In genomic region chr16:6209355-6209930, GRCh38 we compare ENCODE assay signal across 20 cellular contexts.
A peak's percentile ranks its signal among the peaks of the same experiment; 100 is the strongest.
DNase-seq lines count a peak whose midpoint lies in the region; ATAC-seq, FAIRE-seq and TF ChIP-seq lines count a peak whose summit lies in the region.
"Had no signal": no experiment of that assay in that cellular context is flagged by ENCODE, and none has a peak within 500 bp of the region (broad histone marks: within the 10 kb centered on the region; RNA-seq: fewer than 3 reads in every experiment).

No MANE protein-coding gene starts in this region.

- TF ChIP-seq POLR2A in Peyer's patch (IDR thresholded peaks at IDR 0.05) = no peak
- TF ChIP-seq POLR2A in H1 (IDR thresholded peaks at IDR 0.05; ENCODE audit: control extremely low read depth in 1 of 2, low read depth in 2 of 2, low read length in 2 of 2) = no peak

- TF ChIP-seq RAD21 in H1 (IDR thresholded peaks at IDR 0.05 in 1 of 2, conservative IDR thresholded peaks at IDR 0.05 in 1 of 2; ENCODE audit: low read depth in 2 of 2, low read length in 2 of 2) = no peak

- H2AK5ac ChIP-seq in H1 (ENCODE audit: low read depth, low read length) = 0 out of 2 replicates have a peak overlapping the region, but pooled peaks have one; percentile 7

- peak overlapping the region; percentile 14; the same call in 1 of the 2 replicates for H2BK15ac ChIP-seq in H1 (ENCODE audit: low read length)

- H2BK20ac ChIP-seq in H1 (ENCODE audit: low read length) = 0 out of 2 replicates have a peak overlapping the region, but pooled peaks have one; percentile 8

- no peak overlapping the region for H2AFZ ChIP-seq in H1 (ENCODE audit: low read length)
- H2AFZ ChIP-seq: GM23338 had no signal

- POLR2A ChIA-PET in H1 (lab: Charles Lee; ENCODE audit: partially characterized antibody) = no interaction called here

- H3K18ac ChIP-seq in H1 (ENCODE audit: extremely low read depth, low read length) = peak overlapping the region; percentile 9; the same call in 1 of the 2 replicates

- peak overlapping the region; percentile 15 for H4K91ac ChIP-seq in H1 (replicated peaks; ENCODE audit: insufficient read length, low read length)

- peak; percentile 92 for ATAC-seq in mucosa of descending colon
- no peak for ATAC-seq in GM19328 (IDR thresholded peaks at IDR 0.05; ENCODE audit: unreplicated experiment)
- ATAC-seq: GM23338, HCT116 had no signal

- TF ChIP-seq CTCF in Peyer's patch (IDR thresholded peaks at IDR 0.05) (no peak), H1 (IDR thresholded peaks at IDR 0.05; ENCODE audit: control extremely low read depth in 1 of 3, insufficient read depth in 1 of 3, low read depth in 1 of 3, low read length in 3 of 3) (no peak), mucosa of descending colon (IDR thresholded peaks at IDR 0.05) (no peak)

- no peak overlapping the region for H3K56ac ChIP-seq in H1 (replicated peaks; ENCODE audit: insufficient read length, low read depth, low read length)

- H3K23me2 ChIP-seq in H1 (ENCODE audit: low read depth, low read length) = peaks cover 2% of the 10 kb centered on the region; the same call in 1 of the 2 replicates

- H3K4me1 ChIP-seq in Peyer's patch = peaks cover 0 to 13% (median 2%) of the 10 kb centered on the region in 4 donors
- H3K4me1 ChIP-seq in H1 (replicated peaks in 1 of 4; ENCODE audit: control insufficient read depth in 3 of 4, insufficient read depth in 4 of 4, low read length in 3 of 4) = peaks cover 0 to 8% (median 2%) of the 10 kb centered on the region in 4 experiments; a peak in 4 of 7 replicates
- peaks cover 8% of the 10 kb centered on the region for H3K4me1 ChIP-seq in mucosa of descending colon (ENCODE audit: low read depth)
- H3K4me1 ChIP-seq in small intestine (ENCODE audit: control insufficient read depth in 2 of 2, insufficient read depth in 1 of 2, low read depth in 1 of 2, low read length in 1 of 2) = peaks cover 0 to 5% of the 10 kb centered on the region in 2 donors
- H3K4me1 ChIP-seq: Caco-2 had no signal

- no peak overlapping the region for H4K8ac ChIP-seq in H1 (ENCODE audit: extremely low read depth, insufficient read depth, low read length)

- no peaks in the 10 kb centered on the region for H3K79me2 ChIP-seq in H1 (ENCODE audit: control insufficient read depth in 1 of 2, insufficient read depth in 2 of 2, low read length in 2 of 2)

- no peak overlapping the region for H3K4me2 ChIP-seq in H1 (ENCODE audit: insufficient read depth in 1 of 2, low read depth in 2 of 2, low read length in 2 of 2)
- H3K4me2 ChIP-seq: GM23338 had no signal

- H3K27ac ChIP-seq in Peyer's patch = peak overlapping the region in 2 of 4 donors; percentile 13 to 59
- H3K27ac ChIP-seq in H1 (ENCODE audit: low read depth, low read length) = no peak overlapping the region
- peak overlapping the region in 1 of 2 donors; percentile 77 for H3K27ac ChIP-seq in small intestine (ENCODE audit: low read depth in 1 of 2, low read length in 1 of 2)
- H3K27ac ChIP-seq: C4-2B had no signal

- no peak overlapping the region for H4K5ac ChIP-seq in H1 (ENCODE audit: insufficient read length, low read depth, low read length)

- peak overlapping the region; percentile 40; the same call in 1 of the 2 replicates for H2BK12ac ChIP-seq in H1 (ENCODE audit: low read depth, low read length)

- no peak for FAIRE-seq in H1 (lab: Jason Lieb, UNC)
- FAIRE-seq in small intestine (lab: Jason Lieb, UNC) = no peak
- FAIRE-seq: D721Med, G401.6, GM12891, HTR-8/SVneo had no signal

- H3K4me3 ChIP-seq in Peyer's patch = no peak overlapping the region
- no peak overlapping the region for H3K4me3 ChIP-seq in H1 (ENCODE audit: extremely low read depth in 1 of 4, insufficient read depth in 2 of 4, low read depth in 3 of 4, low read length in 4 of 4)
- H3K4me3 ChIP-seq in mucosa of descending colon = no peak overlapping the region
- H3K4me3 ChIP-seq in small intestine (ENCODE audit: low read depth in 1 of 2, low read length in 2 of 2) = no peak overlapping the region
- H3K4me3 ChIP-seq: GM23338 had no signal

- intact Hi-C loops in mucosa of descending colon (cut with DNase I, micrococcal nuclease) = no loop called here

- H3K79me1 ChIP-seq in H1 (ENCODE audit: low read depth, low read length) = no peaks in the 10 kb centered on the region

- no peak overlapping the region for H3K14ac ChIP-seq in H1 (ENCODE audit: insufficient read length)

- no peaks in the 10 kb centered on the region for H3K36me3 ChIP-seq in Peyer's patch
- no peaks in the 10 kb centered on the region for H3K36me3 ChIP-seq in H1 (ENCODE audit: control insufficient read depth in 2 of 4, insufficient read depth in 4 of 4, low read length in 3 of 4)
- H3K36me3 ChIP-seq in mucosa of descending colon (ENCODE audit: low read depth) = no peaks in the 10 kb centered on the region
- H3K36me3 ChIP-seq in small intestine (ENCODE audit: control insufficient read depth in 2 of 2, insufficient read depth in 2 of 2, low read length in 2 of 2) = no peaks in the 10 kb centered on the region

- H3K27me3 ChIP-seq in Peyer's patch (no peaks in the 10 kb centered on the region), H1 (replicated peaks in 1 of 4; ENCODE audit: control insufficient read depth in 3 of 4, extremely low read depth in 1 of 4, insufficient read depth in 3 of 4, low read length in 3 of 4) (no peaks in the 10 kb centered on the region), small intestine (ENCODE audit: control insufficient read depth in 2 of 2, insufficient read depth in 2 of 2, low read length in 2 of 2) (no peaks in the 10 kb centered on the region)

- no peaks in the 10 kb centered on the region for H3K9me3 ChIP-seq in Peyer's patch
- H3K9me3 ChIP-seq in H1 (ENCODE audit: insufficient read depth in 2 of 2, low read depth in 1 of 2, low read length in 1 of 2) = no peaks in the 10 kb centered on the region
- H3K9me3 ChIP-seq in mucosa of descending colon = no peaks in the 10 kb centered on the region
- no peaks in the 10 kb centered on the region for H3K9me3 ChIP-seq in small intestine (ENCODE audit: control insufficient read depth, low read depth)
- H3K9me3 ChIP-seq: Caco-2 had no signal

- peak overlapping the region; percentile 27; the same call in 1 of the 2 replicates for H2BK5ac ChIP-seq in H1 (ENCODE audit: low read depth, low read length)

- CTCF ChIA-PET in H1 (lab: Charles Lee; ENCODE audit: partially characterized antibody) = interaction anchor here (0.6 to 1.1 kb wide), 4 partner anchors 10 to 433 kb away, joined by 3 to 4 read pairs (median 3); no protein-coding TSS in a partner anchor

- peak in 2 of 3 donors; percentile 60 to 81 for DNase-seq in Peyer's patch
- DNase-seq in H1 (ENCODE audit: low read depth in 1 of 2, low spot score in 2 of 2) = no peak
- peak in 2 of 3 donors; percentile 53 to 57 for DNase-seq in mucosa of descending colon
- DNase-seq in small intestine = peak; percentile 92
- no peak for DNase-seq in stimulated activated CD4-positive, alpha-beta T cell treated with anti-CD3 and anti-CD28 coated beads, Interleukin-1b, Interleukin-23, amount 100 ng/mL, for 48 hours
- DNase-seq in Ammon's horn (ENCODE audit: low spot score) = no peak
- DNase-seq in NCI-H2081 (lab: John Stamatoyannopoulos, UW) = no peak
- DNase-seq: ACHN; Caco-2; CD4-positive, alpha-beta T cell; H7; HFFc6 had no signal

- H3K9ac ChIP-seq in H1 (replicated peaks in 1 of 4; ENCODE audit: extremely low read depth in 1 of 4, low read depth in 3 of 4, low read length in 3 of 4) = no peak overlapping the region

- no peak overlapping the region for H3K23ac ChIP-seq in H1 (ENCODE audit: insufficient read length)

- H2BK120ac ChIP-seq in H1 (replicated peaks; ENCODE audit: low read depth, low read length) = no peak overlapping the region

- WGBS in H1 (ENCODE audit: extremely low coverage in 1 of 2, insufficient coverage in 1 of 2, insufficient read length in 1 of 2, insufficient replicate concordance in 2 of 2, low coverage in 1 of 2, low lambda C conversion rate in 2 of 2, missing lambda C conversion rate in 1 of 2), 2 experiments = 81% methylated on average over 6 of the region's 6 CpGs; no CpG with 5 or more reads in 1 of the 2 experiments
- WGBS in small intestine, 3 donors = 17 to 47% (median 26%) methylated on average over 6 of the region's 6 CpGs

- TF ChIP-seq EP300 in H1 (IDR thresholded peaks at IDR 0.05; ENCODE audit: borderline replicate concordance in 1 of 2, low read depth in 2 of 2, low read length in 2 of 2) = no peak

- no peak overlapping the region for H3K4ac ChIP-seq in H1 (replicated peaks; ENCODE audit: insufficient read length, low read depth, low read length)

- no peaks in the 10 kb centered on the region for H4K20me1 ChIP-seq in H1 (replicated peaks in 1 of 2; ENCODE audit: control insufficient read depth in 1 of 2, insufficient read depth in 2 of 2, low read length in 2 of 2)

TF ChIP-seq in H1, 55 proteins besides CTCF, POLR2A, EP300 and RAD21:
- TF ChIP-seq SRF (IDR thresholded peaks at IDR 0.05; ENCODE audit: low read depth, low read length) (no peak), SIN3A (conservative IDR thresholded peaks at IDR 0.05 in 1 of 2, IDR thresholded peaks at IDR 0.05 in 1 of 2; ENCODE audit: low read depth in 1 of 2, low read length in 2 of 2) (no peak), MAFK (IDR thresholded peaks at IDR 0.05; ENCODE audit: low read depth, low read length) (no peak), GTF2F1 (IDR thresholded peaks at IDR 0.05; ENCODE audit: borderline replicate concordance, low read depth, low read length) (no peak), NANOG (IDR thresholded peaks at IDR 0.05; ENCODE audit: insufficient read depth, low read depth, low read length, poor library complexity, severe bottlenecking) (no peak), ASH2L (IDR thresholded peaks at IDR 0.05; ENCODE audit: low read length) (no peak), PHF8 (conservative IDR thresholded peaks at IDR 0.05; ENCODE audit: low read depth, low read length) (no peak)

Comparison
In these comparisons a context has a peak if more than half of its experiments do, and no peak if none do; other contexts are left out.
1. DNase-seq: peak in Peyer's patch (2 of 3), mucosa of descending colon (2 of 3) and small intestine (single experiment); none in H1 (0 of 2), stimulated activated CD4-positive, alpha-beta T cell treated with anti-CD3 and anti-CD28 coated beads, Interleukin-1b, Interleukin-23, amount 100 ng/mL, for 48 hours (single experiment), Ammon's horn (single experiment) and NCI-H2081 (0 of 2).